ENCODE assay signal across 1 cellular context in the genomic region with DNA sequence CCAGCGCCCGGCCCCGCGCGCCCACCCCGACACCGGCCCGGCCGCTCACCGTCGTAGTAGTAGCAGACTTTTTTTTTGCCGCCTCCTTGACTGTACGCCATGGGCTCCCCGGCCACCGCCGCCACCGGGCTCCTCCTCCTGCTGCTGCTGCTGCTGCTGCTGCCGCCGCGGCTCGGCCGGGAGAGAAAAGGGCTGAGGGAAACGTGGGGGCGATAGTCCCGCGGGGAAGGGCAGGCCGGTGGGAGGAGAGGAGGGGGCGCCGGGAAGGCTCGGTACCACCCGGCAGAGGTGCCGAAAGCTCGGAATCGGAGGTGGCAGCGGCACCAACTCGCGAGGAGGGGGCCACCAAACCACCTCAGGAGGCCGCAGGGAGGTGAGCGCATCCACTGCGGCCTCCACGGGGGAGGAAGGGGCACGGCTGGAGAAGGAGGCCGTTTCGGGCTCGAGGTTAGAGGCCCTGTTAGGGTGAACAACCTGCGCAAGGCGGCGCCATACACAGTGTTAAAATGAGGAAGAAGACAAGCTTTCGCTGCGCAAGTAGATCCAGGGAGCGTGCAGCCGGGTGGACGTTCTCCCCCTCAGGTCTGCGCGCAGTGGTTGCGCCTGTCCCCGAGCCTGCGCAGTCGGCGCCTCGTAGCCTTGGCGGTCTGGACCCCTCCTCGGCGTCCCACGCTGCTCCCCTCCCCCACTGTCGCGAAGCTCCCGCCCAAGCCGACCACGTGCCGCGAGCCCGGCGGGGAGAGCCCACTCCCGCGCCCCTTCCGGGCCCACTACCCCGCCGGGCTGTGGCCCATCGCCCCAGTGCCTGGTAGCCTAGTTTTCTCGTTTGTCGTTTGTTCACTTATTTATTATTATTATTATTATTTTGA.
TF ChIP-seq lines count a peak whose summit lies in the region.

Gene HDAC2, minus strand, starts transcription at position 341 of the 869 bp plus-strand sequence. Its CDS starts 240 bp downstream, at position 101.

TF ChIP-seq in HEK293, 187 proteins besides CTCF, POLR2A, EP300 and RAD21 (continued from another document and continues in another):
- TF ChIP-seq ZNF510 (tag by site-specific recombination; IDR thresholded peaks at IDR 0.05; ENCODE audit: insufficient replicate concordance) (no peak), ZNF223 (tag by site-specific recombination; IDR thresholded peaks at IDR 0.05) (no peak), ZNF837 (tag by site-specific recombination; IDR thresholded peaks at IDR 0.05) (no peak), ZNF664 (tag by site-specific recombination; IDR thresholded peaks at IDR 0.05) (peak; percentile 28; the same call in 1 of the 2 replicates), ZNF558 (tag by site-specific recombination; IDR thresholded peaks at IDR 0.05) (no peak), ZNF514 (tag by site-specific recombination; IDR thresholded peaks at IDR 0.05) (no peak), ZBTB21 (tag by site-specific recombination; IDR thresholded peaks at IDR 0.05) (peak; percentile 50; the same call in 1 of the 2 replicates), ZNF112 (tag by site-specific recombination; IDR thresholded peaks at IDR 0.05) (no peak), BCL11B (tag by site-specific recombination; IDR thresholded peaks at IDR 0.05; ENCODE audit: low read depth) (0 out of 2 replicates have a peak, but pooled peaks have one; percentile 17), ZNF658 (tag by site-specific recombination; IDR thresholded peaks at IDR 0.05) (no peak), ATF2 (tag by site-specific recombination; IDR thresholded peaks at IDR 0.05; ENCODE audit: low read depth) (no peak), MYNN (tag by site-specific recombination; IDR thresholded peaks at IDR 0.05; ENCODE audit: borderline replicate concordance) (0 out of 2 replicates have a peak, but pooled peaks have one; percentile 9), ZNF555 (tag by site-specific recombination; conservative IDR thresholded peaks at IDR 0.05) (no peak), YY2 (tag by site-specific recombination; IDR thresholded peaks at IDR 0.05) (no peak), KLF7 (tag by site-specific recombination; IDR thresholded peaks at IDR 0.05; ENCODE audit: borderline replicate concordance) (peak; percentile 88; the same call in 1 of the 2 replicates), GLI4 (tag by site-specific recombination; IDR thresholded peaks at IDR 0.05) (peak; percentile 87; the same call in 1 of the 2 replicates), ZNF274 (IDR thresholded peaks at IDR 0.05; ENCODE audit: low read length) (no peak), ZNF274 (tag by site-specific recombination; IDR thresholded peaks at IDR 0.05; ENCODE audit: borderline replicate concordance) (no peak), ZSCAN23 (tag by site-specific recombination; IDR thresholded peaks at IDR 0.05) (0 out of 2 replicates have a peak, but pooled peaks have one; percentile 63), ZNF660 (tag by site-specific recombination; IDR thresholded peaks at IDR 0.05) (peak; percentile 60), ZNF549 (tag by site-specific recombination; IDR thresholded peaks at IDR 0.05) (no peak), TSHZ1 (tag by site-specific recombination; IDR thresholded peaks at IDR 0.05; ENCODE audit: borderline replicate concordance) (peak; percentile 43; the same call in 1 of the 2 replicates), RBAK (tag by site-specific recombination; IDR thresholded peaks at IDR 0.05) (no peak), ZNF623 (tag by site-specific recombination; IDR thresholded peaks at IDR 0.05) (no peak), EGR2 (tag by site-specific recombination; IDR thresholded peaks at IDR 0.05; ENCODE audit: low read depth) (peak; percentile 87), ZNF76 (tag by site-specific recombination; IDR thresholded peaks at IDR 0.05; ENCODE audit: borderline replicate concordance, low read depth) (peak; percentile 84), ZXDB (tag by site-specific recombination; IDR thresholded peaks at IDR 0.05) (peak; percentile 96), ZNF707 (tag by site-specific recombination; IDR thresholded peaks at IDR 0.05) (no peak; the same call in 1 of the 2 replicates), ZNF140 (tag by site-specific recombination; IDR thresholded peaks at IDR 0.05) (no peak), ZNF16 (tag by site-specific recombination; IDR thresholded peaks at IDR 0.05; ENCODE audit: low read depth) (0 out of 2 replicates have a peak, but pooled peaks have one; percentile 23), HOXC10 (CRISPR knock-in tag; IDR thresholded peaks at IDR 0.05) (no peak), ZNF324 (tag by site-specific recombination; IDR thresholded peaks at IDR 0.05) (peak; percentile 91), ZNF561 (tag by site-specific recombination; IDR thresholded peaks at IDR 0.05; ENCODE audit: borderline replicate concordance) (peak; percentile 75), ZNF10 (tag by site-specific recombination; IDR thresholded peaks at IDR 0.05) (peak; percentile 10; the same call in 1 of the 2 replicates), ZSCAN18 (tag by site-specific recombination; IDR thresholded peaks at IDR 0.05) (0 out of 2 replicates have a peak, but pooled peaks have one; percentile 67), SP3 (tag by site-specific recombination; IDR thresholded peaks at IDR 0.05) (peak; percentile 60), SP7 (tag by site-specific recombination; IDR thresholded peaks at IDR 0.05) (peak; percentile 94), ZNF175 (tag by site-specific recombination; IDR thresholded peaks at IDR 0.05) (no peak), ZNF426 (tag by site-specific recombination; IDR thresholded peaks at IDR 0.05) (no peak), IKZF3 (tag by site-specific recombination; IDR thresholded peaks at IDR 0.05) (no peak), ZNF843 (tag by site-specific recombination; IDR thresholded peaks at IDR 0.05) (peak; percentile 70; the same call in 1 of the 2 replicates), PRDM1 (tag by site-specific recombination; IDR thresholded peaks at IDR 0.05) (peak; percentile 65; the same call in 1 of the 2 replicates)
- TF ChIP-seq, protein P1, sequence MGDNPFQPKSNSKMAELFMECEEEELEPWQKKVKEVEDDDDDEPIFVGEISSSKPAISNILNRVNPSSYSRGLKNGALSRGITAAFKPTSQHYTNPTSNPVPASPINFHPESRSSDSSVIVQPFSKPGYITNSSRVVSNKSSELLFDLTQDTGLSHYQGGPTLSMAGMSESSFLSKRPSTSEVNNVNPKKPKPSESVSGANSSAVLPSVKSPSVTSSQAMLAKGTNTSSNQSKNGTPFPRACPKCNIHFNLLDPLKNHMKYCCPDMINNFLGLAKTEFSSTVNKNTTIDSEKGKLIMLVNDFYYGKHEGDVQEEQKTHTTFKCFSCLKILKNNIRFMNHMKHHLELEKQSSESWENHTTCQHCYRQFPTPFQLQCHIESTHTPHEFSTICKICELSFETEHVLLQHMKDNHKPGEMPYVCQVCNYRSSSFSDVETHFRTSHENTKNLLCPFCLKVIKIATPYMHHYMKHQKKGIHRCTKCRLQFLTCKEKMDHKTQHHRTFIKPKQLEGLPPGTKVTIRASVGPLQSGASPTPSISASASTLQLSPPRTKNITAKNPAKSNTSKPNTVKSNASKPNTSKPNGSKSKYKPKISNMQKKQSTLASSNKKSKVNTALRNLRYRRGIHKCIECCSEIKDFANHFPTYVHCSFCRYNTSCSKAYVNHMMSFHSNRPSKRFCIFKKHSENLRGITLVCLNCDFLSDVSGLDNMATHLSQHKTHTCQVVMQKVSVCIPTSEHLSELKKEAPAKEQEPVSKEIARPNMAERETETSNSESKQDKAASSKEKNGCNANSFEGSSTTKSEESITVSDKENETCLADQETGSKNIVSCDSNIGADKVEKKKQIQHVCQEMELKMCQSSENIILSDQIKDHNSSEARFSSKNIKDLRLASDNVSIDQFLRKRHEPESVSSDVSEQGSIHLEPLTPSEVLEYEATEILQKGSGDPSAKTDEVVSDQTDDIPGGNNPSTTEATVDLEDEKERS (tag by site-specific recombination; IDR thresholded peaks at IDR 0.05): no peak
- TF ChIP-seq, protein P2, sequence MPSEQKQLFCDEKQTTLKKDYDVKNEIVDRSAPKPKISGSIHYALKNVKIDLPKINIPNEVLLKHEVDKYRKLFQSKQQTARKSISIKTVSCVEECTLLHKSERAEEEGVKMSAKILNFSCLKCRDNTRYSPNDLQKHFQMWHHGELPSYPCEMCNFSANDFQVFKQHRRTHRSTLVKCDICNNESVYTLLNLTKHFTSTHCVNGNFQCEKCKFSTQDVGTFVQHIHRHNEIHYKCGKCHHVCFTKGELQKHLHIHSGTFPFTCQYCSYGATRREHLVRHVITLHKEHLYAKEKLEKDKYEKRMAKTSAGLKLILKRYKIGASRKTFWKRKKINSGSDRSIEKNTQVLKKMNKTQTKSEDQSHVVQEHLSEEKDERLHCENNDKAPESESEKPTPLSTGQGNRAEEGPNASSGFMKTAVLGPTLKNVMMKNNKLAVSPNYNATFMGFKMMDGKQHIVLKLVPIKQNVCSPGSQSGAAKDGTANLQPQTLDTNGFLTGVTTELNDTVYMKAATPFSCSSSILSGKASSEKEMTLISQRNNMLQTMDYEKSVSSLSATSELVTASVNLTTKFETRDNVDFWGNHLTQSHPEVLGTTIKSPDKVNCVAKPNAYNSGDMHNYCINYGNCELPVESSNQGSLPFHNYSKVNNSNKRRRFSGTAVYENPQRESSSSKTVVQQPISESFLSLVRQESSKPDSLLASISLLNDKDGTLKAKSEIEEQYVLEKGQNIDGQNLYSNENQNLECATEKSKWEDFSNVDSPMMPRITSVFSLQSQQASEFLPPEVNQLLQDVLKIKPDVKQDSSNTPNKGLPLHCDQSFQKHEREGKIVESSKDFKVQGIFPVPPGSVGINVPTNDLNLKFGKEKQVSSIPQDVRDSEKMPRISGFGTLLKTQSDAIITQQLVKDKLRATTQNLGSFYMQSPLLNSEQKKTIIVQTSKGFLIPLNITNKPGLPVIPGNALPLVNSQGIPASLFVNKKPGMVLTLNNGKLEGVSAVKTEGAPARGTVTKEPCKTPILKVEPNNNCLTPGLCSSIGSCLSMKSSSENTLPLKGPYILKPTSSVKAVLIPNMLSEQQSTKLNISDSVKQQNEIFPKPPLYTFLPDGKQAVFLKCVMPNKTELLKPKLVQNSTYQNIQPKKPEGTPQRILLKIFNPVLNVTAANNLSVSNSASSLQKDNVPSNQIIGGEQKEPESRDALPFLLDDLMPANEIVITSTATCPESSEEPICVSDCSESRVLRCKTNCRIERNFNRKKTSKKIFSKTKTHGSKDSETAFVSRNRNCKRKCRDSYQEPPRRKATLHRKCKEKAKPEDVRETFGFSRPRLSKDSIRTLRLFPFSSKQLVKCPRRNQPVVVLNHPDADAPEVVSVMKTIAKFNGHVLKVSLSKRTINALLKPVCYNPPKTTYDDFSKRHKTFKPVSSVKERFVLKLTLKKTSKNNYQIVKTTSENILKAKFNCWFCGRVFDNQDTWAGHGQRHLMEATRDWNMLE (tag by site-specific recombination; conservative IDR thresholded peaks at IDR 0.05; ENCODE audit: low read depth): 0 out of 2 replicates have a peak, but pooled peaks have one; percentile 41
- TF ChIP-seq, protein P3, sequence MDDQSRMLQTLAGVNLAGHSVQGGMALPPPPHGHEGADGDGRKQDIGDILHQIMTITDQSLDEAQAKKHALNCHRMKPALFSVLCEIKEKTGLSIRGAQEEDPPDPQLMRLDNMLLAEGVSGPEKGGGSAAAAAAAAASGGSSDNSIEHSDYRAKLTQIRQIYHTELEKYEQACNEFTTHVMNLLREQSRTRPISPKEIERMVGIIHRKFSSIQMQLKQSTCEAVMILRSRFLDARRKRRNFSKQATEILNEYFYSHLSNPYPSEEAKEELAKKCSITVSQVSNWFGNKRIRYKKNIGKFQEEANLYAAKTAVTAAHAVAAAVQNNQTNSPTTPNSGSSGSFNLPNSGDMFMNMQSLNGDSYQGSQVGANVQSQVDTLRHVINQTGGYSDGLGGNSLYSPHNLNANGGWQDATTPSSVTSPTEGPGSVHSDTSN (CRISPR knock-in tag; IDR thresholded peaks at IDR 0.05): peak; percentile 94
